Comparison of ENCODE assay signal across 10 cellular contexts in genomic region chr14:92687681-92688433, GRCh38.
A peak's percentile ranks its signal among the peaks of the same experiment; 100 is the strongest.
DNase-seq lines count a peak whose midpoint lies in the region; ATAC-seq, FAIRE-seq and TF ChIP-seq lines count a peak whose summit lies in the region.
"Had no signal": no experiment of that assay in that cellular context is flagged by ENCODE, and none has a peak within 500 bp of the region (broad histone marks: within the 10 kb centered on the region; RNA-seq: fewer than 3 reads in every experiment).

No MANE protein-coding gene starts in this region.

- in situ Hi-C loops in K562 (cut with MboI), result no loop called here

- TF ChIP-seq RAD21 in K562 (CRISPR knock-in tag; conservative IDR thresholded peaks at IDR 0.05 in 1 of 2, IDR thresholded peaks at IDR 0.05 in 1 of 2), result no peak

- ATAC-seq in K562 (no peak), thoracic aorta (ENCODE audit: insufficient number of reproducible peaks, low FRiP score, low read depth) (no peak), GM19452 (IDR thresholded peaks at IDR 0.05; ENCODE audit: unreplicated experiment) (no peak), GM19397 (IDR thresholded peaks at IDR 0.05; ENCODE audit: unreplicated experiment) (no peak)
- no peak for ATAC-seq in activated CD8-positive, alpha-beta T cell treated with anti-CD3 and anti-CD28 coated beads, Interleukin-2, amount 10 ng/mL, durations not matched to agents 7 days and 5 days

- H3K36me3 ChIP-seq in K562 (ENCODE audit: control insufficient read depth, insufficient read depth, low read length) (no peaks in the 10 kb centered on the region), kidney epithelial cell (ENCODE audit: control insufficient read depth, insufficient read depth, low read length) (no peaks in the 10 kb centered on the region), thoracic aorta (peaks cover 16% of the 10 kb centered on the region)
- H3K36me3 ChIP-seq: SJSA1 had no signal

- no peak overlapping the region for H3K27ac Mint-ChIP-seq in activated CD8-positive, alpha-beta T cell treated with anti-CD3 and anti-CD28 coated beads, Interleukin-2, amount 10 ng/mL, durations not matched to agents 7 days and 5 days
- H3K27ac Mint-ChIP-seq: nephron had no signal

- 100% methylated on average over 1 of the region's 80 CpGs for WGBS in K562 (ENCODE audit: insufficient coverage, low coverage, missing lambda C conversion rate)

- H3K4me1 ChIP-seq in K562 (replicated peaks in 1 of 2; ENCODE audit: control insufficient read depth in 2 of 2, insufficient read depth in 2 of 2, low read length in 2 of 2) (peaks cover 0 to 22% of the 10 kb centered on the region in 2 experiments; a peak in 2 of 5 replicates), thoracic aorta (ENCODE audit: control insufficient read depth in 1 of 2, low read depth in 2 of 2) (peaks cover 5 to 21% of the 10 kb centered on the region in 2 donors)

- POLR2A ChIA-PET in K562 (lab: Yijun Ruan, JAX), result no interaction called here
- POLR2A ChIA-PET in activated CD8-positive, alpha-beta T cell treated with anti-CD3 and anti-CD28 coated beads, Interleukin-2, amount 10 ng/mL, durations not matched to agents 7 days and 5 days (lab: Charles Lee), result no interaction called here

- no peaks in the 10 kb centered on the region for H3K9me3 Mint-ChIP-seq in activated CD8-positive, alpha-beta T cell treated with anti-CD3 and anti-CD28 coated beads, Interleukin-2, amount 10 ng/mL, durations not matched to agents 7 days and 5 days (ENCODE audit: insufficient read depth)
- H3K9me3 Mint-ChIP-seq: nephron had no signal

- peaks cover 15% of the 10 kb centered on the region for H3K36me3 Mint-ChIP-seq in activated CD8-positive, alpha-beta T cell treated with anti-CD3 and anti-CD28 coated beads, Interleukin-2, amount 10 ng/mL, durations not matched to agents 7 days and 5 days (ENCODE audit: low read depth)

- intact Hi-C loops in K562 (cut with micrococcal nuclease), result no loop called here

- no peak for TF ChIP-seq POLR2A in K562 (conservative IDR thresholded peaks at IDR 0.05)

- no peak for FAIRE-seq in K562 (lab: Jason Lieb, UNC)

- H3K4me2 ChIP-seq in K562 (ENCODE audit: insufficient read depth, low read length), result no peak overlapping the region

- TF ChIP-seq CTCF in K562 (IDR thresholded peaks at IDR 0.05 in 2 of 3, conservative IDR thresholded peaks at IDR 0.05 in 1 of 3; ENCODE audit: insufficient read depth in 2 of 3, low read depth in 1 of 3, low read length in 3 of 3) (no peak), kidney epithelial cell (IDR thresholded peaks at IDR 0.05; ENCODE audit: insufficient read depth, low read length, poor library complexity, severe bottlenecking) (no peak), thoracic aorta (IDR thresholded peaks at IDR 0.05) (no peak)

- H3K79me2 ChIP-seq in K562 (ENCODE audit: control insufficient read depth, insufficient read depth, low read length), result no peaks in the 10 kb centered on the region

- peaks cover 0 to 14% of the 10 kb centered on the region in 2 experiments; a peak in 2 of 5 replicates for H3K27me3 ChIP-seq in K562 (ENCODE audit: control insufficient read depth in 2 of 2, insufficient read depth in 2 of 2, low read length in 2 of 2)
- H3K27me3 ChIP-seq in kidney epithelial cell (ENCODE audit: control insufficient read depth, insufficient read depth, low read length), result peaks cover 12% of the 10 kb centered on the region
- no peaks in the 10 kb centered on the region for H3K27me3 ChIP-seq in thoracic aorta (replicated peaks; ENCODE audit: insufficient read depth)
- H3K27me3 ChIP-seq: SJSA1 had no signal

- TF ChIP-seq EP300 in K562 (IDR thresholded peaks at IDR 0.05; ENCODE audit: low read length), result no peak

- no TSS peak for BruUV-seq in K562 (replicated peaks; lab: Mats Ljungman, UMichigan)

- no peaks in the 10 kb centered on the region for H3K27me3 Mint-ChIP-seq in activated CD8-positive, alpha-beta T cell treated with anti-CD3 and anti-CD28 coated beads, Interleukin-2, amount 10 ng/mL, durations not matched to agents 7 days and 5 days (ENCODE audit: low read depth)

- no peaks in the 10 kb centered on the region for H3K9me3 ChIP-seq in K562 (replicated peaks; ENCODE audit: control insufficient read depth, insufficient read depth, low read depth, low read length)
- no peaks in the 10 kb centered on the region for H3K9me3 ChIP-seq in thoracic aorta
- H3K9me3 ChIP-seq: SJSA1 had no signal

- H4K20me1 ChIP-seq in K562 (replicated peaks; ENCODE audit: control insufficient read depth, insufficient read depth, low read length), result peaks cover 3% of the 10 kb centered on the region; the same call in 1 of the 2 replicates

- no peak overlapping the region for H3K4me3 ChIP-seq in K562
- H3K4me3 ChIP-seq in kidney epithelial cell (ENCODE audit: low read depth, low read length), result peak overlapping the region; percentile 30
- peak overlapping the region; percentile 63 for H3K4me3 ChIP-seq in thoracic aorta
- H3K4me3 ChIP-seq: SJSA1 had no signal

- peak; percentile 38 for DNase-seq in NCI-H2081 treated with DMSO at 0.1 percent for 48 hours (lab: John Stamatoyannopoulos, UW)
- DNase-seq in K562 (ENCODE audit: extremely low read depth in 1 of 4, low spot score in 3 of 4), result no peak
- DNase-seq in kidney epithelial cell (ENCODE audit: low read depth), result no peak
- DNase-seq in thoracic aorta (ENCODE audit: low spot score), result no peak
- DNase-seq in pons (ENCODE audit: low spot score), result no peak
- DNase-seq in activated CD8-positive, alpha-beta T cell treated with anti-CD3 and anti-CD28 coated beads, Interleukin-2, amount 10 ng/mL, durations not matched to agents 7 days and 5 days, result no peak

- no peak overlapping the region for H2AFZ ChIP-seq in K562 (ENCODE audit: low read depth, low read length)

- H3K9me1 ChIP-seq in K562 (ENCODE audit: control insufficient read depth, insufficient read depth, low read length), result no peaks in the 10 kb centered on the region

- no peak overlapping the region for H3K9ac ChIP-seq in K562 (ENCODE audit: insufficient read depth in 1 of 2, low read depth in 2 of 2, low read length in 2 of 2)

- CTCF ChIA-PET in K562 (lab: Yijun Ruan, JAX; ENCODE audit: low intra/inter-chr PET ratio), result interaction anchor here (1.6 kb wide), 1 partner anchor 97 kb away, joined by 14 read pairs; no protein-coding TSS in a partner anchor
- CTCF ChIA-PET in activated CD8-positive, alpha-beta T cell treated with anti-CD3 and anti-CD28 coated beads, Interleukin-2, amount 10 ng/mL, durations not matched to agents 7 days and 5 days (lab: Charles Lee), result interaction anchor here (1.1 to 2.0 kb wide), 5 partner anchors 18 to 553 kb away, joined by 3 to 7 read pairs (median 4); no protein-coding TSS in a partner anchor

- peaks cover 7% of the 10 kb centered on the region for H3K4me1 Mint-ChIP-seq in activated CD8-positive, alpha-beta T cell treated with anti-CD3 and anti-CD28 coated beads, Interleukin-2, amount 10 ng/mL, durations not matched to agents 7 days and 5 days (ENCODE audit: low read depth)
- H3K4me1 Mint-ChIP-seq: nephron had no signal

- no peak overlapping the region for H3K4me3 Mint-ChIP-seq in activated CD8-positive, alpha-beta T cell treated with anti-CD3 and anti-CD28 coated beads, Interleukin-2, amount 10 ng/mL, durations not matched to agents 7 days and 5 days

- H3K27ac ChIP-seq in K562 (ENCODE audit: extremely low read depth, low read depth, low read length) (no peak overlapping the region), thoracic aorta (no peak overlapping the region)
- H3K27ac ChIP-seq: SJSA1 had no signal

TF ChIP-seq in K562, 482 proteins besides CTCF, POLR2A, EP300 and RAD21:
- TF ChIP-seq ZBTB33 (CRISPR knock-in tag; IDR thresholded peaks at IDR 0.05) (peak; percentile 83; the same call in 1 of the 2 replicates), ZNF644 (tag; IDR thresholded peaks at IDR 0.05; ENCODE audit: low read depth) (no peak)
